Comparison of ENCODE assay signal across 24 cellular contexts in genomic region chr11:125236072-125236825, GRCh38.
"Had no signal": no experiment of that assay in that cellular context is flagged by ENCODE, and none has a peak within 500 bp of the region (broad histone marks: within the 10 kb centered on the region; RNA-seq: fewer than 3 reads in every experiment).

No MANE protein-coding gene starts in this region.

- H3K4me1 Mint-ChIP-seq: activated T-helper 17 cell treated with anti-CD3 and anti-CD28 coated beads, Interleukin-2, amount 50 U/mL, for 72 hours; naive thymus-derived CD8-positive, alpha-beta T cell; stimulated activated effector memory CD8-positive, alpha-beta T cell treated with anti-CD3 and anti-CD28 coated beads, Interleukin-12 subunit alpha, Interleukin-12 subunit beta, amount 100 ng/mL, for 72 hours; stimulated activated naive CD8-positive, alpha-beta T cell treated with anti-CD3 and anti-CD28 coated beads, Interleukin-15, amount 100 ng/mL, for 72 hours; T-cell had no signal

- H3K9me3 Mint-ChIP-seq: activated T-cell treated with anti-CD3 and anti-CD28 coated beads, Interleukin-2, amount 50 U/mL, for 24 hours; activated T-helper 17 cell treated with anti-CD3 and anti-CD28 coated beads, Interleukin-2, amount 50 U/mL, for 72 hours; naive thymus-derived CD8-positive, alpha-beta T cell had no signal

- H3K36me3 ChIP-seq: neutrophil, ovary, right lobe of liver, tibial artery had no signal

- H3K4me3 Mint-ChIP-seq: activated T-cell treated with anti-CD3 and anti-CD28 coated beads, Interleukin-2, amount 50 U/mL, for 24 hours; activated T-helper 17 cell treated with anti-CD3 and anti-CD28 coated beads, Interleukin-2, amount 50 U/mL, for 72 hours; mesothelial cell of epicardium; naive thymus-derived CD8-positive, alpha-beta T cell; stimulated activated effector memory CD8-positive, alpha-beta T cell treated with anti-CD3 and anti-CD28 coated beads, Interleukin-12 subunit alpha, Interleukin-12 subunit beta, amount 100 ng/mL, for 72 hours; stimulated activated naive CD8-positive, alpha-beta T cell treated with anti-CD3 and anti-CD28 coated beads, Interleukin-15, amount 100 ng/mL, for 72 hours; T-cell had no signal

- H3K27ac Mint-ChIP-seq: activated T-cell treated with anti-CD3 and anti-CD28 coated beads, Interleukin-2, amount 50 U/mL, for 24 hours; activated T-helper 17 cell treated with anti-CD3 and anti-CD28 coated beads, Interleukin-2, amount 50 U/mL, for 72 hours; mesothelial cell of epicardium; naive thymus-derived CD8-positive, alpha-beta T cell; stimulated activated effector memory CD8-positive, alpha-beta T cell treated with anti-CD3 and anti-CD28 coated beads, Interleukin-12 subunit alpha, Interleukin-12 subunit beta, amount 100 ng/mL, for 72 hours; stimulated activated naive CD8-positive, alpha-beta T cell treated with anti-CD3 and anti-CD28 coated beads, Interleukin-15, amount 100 ng/mL, for 72 hours; T-cell had no signal

- H3K27me3 ChIP-seq: ovary, right lobe of liver, tibial artery had no signal

- ATAC-seq: activated naive CD4-positive, alpha-beta T cell treated with anti-CD3 and anti-CD28 coated beads, Interleukin-2, amount 50 U/mL, for 72 hours; activated T-helper 17 cell treated with anti-CD3 and anti-CD28 coated beads, Interleukin-2, amount 50 U/mL, for 72 hours; left lobe of liver; naive thymus-derived CD8-positive, alpha-beta T cell; right lobe of liver; stimulated activated effector memory CD8-positive, alpha-beta T cell treated with anti-CD3 and anti-CD28 coated beads, Interleukin-12 subunit alpha, Interleukin-12 subunit beta, amount 100 ng/mL, for 72 hours; stimulated activated naive CD8-positive, alpha-beta T cell treated with anti-CD3 and anti-CD28 coated beads, Interleukin-15, amount 100 ng/mL, for 72 hours; T-cell had no signal

- H3K4me3 ChIP-seq: ovary, right lobe of liver, skin epidermis, tibial artery had no signal

- FAIRE-seq: endometrium, keratinocyte, TTC549, urothelium cell line had no signal

- DNase-seq: activated CD8-positive, alpha-beta memory T cell treated with anti-CD3 and anti-CD28 coated beads for 24 hours; activated CD8-positive, alpha-beta memory T cell treated with anti-CD3 and anti-CD28 coated beads, Interleukin-2, amount 50 U/mL, for 4 hours; activated T-cell treated with anti-CD3 and anti-CD28 coated beads, Interleukin-2, amount 50 U/mL, for 24 hours; erythroblast; foreskin fibroblast; hippocampal formation; naive thymus-derived CD8-positive, alpha-beta T cell; ovary; stimulated activated CD4-positive, alpha-beta T cell treated with anti-CD3 and anti-CD28 coated beads, Interleukin-1b, Interleukin-23, amount 100 ng/mL, for 48 hours; stimulated activated naive CD8-positive, alpha-beta T cell treated with anti-CD3 and anti-CD28 coated beads, Interleukin-15, amount 100 ng/mL, for 72 hours; T-cell had no signal

- H3K9me3 ChIP-seq: neutrophil, ovary, right lobe of liver had no signal

- H3K27ac ChIP-seq: neutrophil, ovary, right lobe of liver, skin epidermis, tibial artery had no signal

- H3K4me1 ChIP-seq: right lobe of liver, tibial artery had no signal

- H3K36me3 Mint-ChIP-seq: naive thymus-derived CD8-positive, alpha-beta T cell; stimulated activated effector memory CD8-positive, alpha-beta T cell treated with anti-CD3 and anti-CD28 coated beads, Interleukin-12 subunit alpha, Interleukin-12 subunit beta, amount 100 ng/mL, for 72 hours; T-cell had no signal
